ENCODE assay signal across 1 cellular context in genomic region chr4:2598661-2599654, GRCh38.
TF ChIP-seq lines count a peak whose summit lies in the region.

No MANE protein-coding gene starts in this region.

TF ChIP-seq in GM12878, 131 proteins besides CTCF, POLR2A, EP300 and RAD21 (continued from another document):
- TF ChIP-seq DPF2 (IDR thresholded peaks at IDR 0.05) (peak; percentile 73), ZNF687 (IDR thresholded peaks at IDR 0.05) (0 out of 2 replicates have a peak, but pooled peaks have one; percentile 30), EED (IDR thresholded peaks at IDR 0.05; ENCODE audit: low read depth) (peak; percentile 35; the same call in 1 of the 2 replicates), NR2F1 (conservative IDR thresholded peaks at IDR 0.05) (peak; percentile 80), BACH1 (IDR thresholded peaks at IDR 0.05; ENCODE audit: borderline replicate concordance) (no peak), GATAD2B (conservative IDR thresholded peaks at IDR 0.05; ENCODE audit: low read depth) (peak; percentile 91), JUND (IDR thresholded peaks at IDR 0.05; ENCODE audit: low read depth, low read length) (no peak), JUNB (IDR thresholded peaks at IDR 0.05) (no peak), SMC3 (IDR thresholded peaks at IDR 0.05; ENCODE audit: borderline replicate concordance, low read length) (peak; percentile 12; the same call in 1 of the 2 replicates), NFIC (IDR thresholded peaks at IDR 0.05; ENCODE audit: low read depth, low read length) (no peak), ZNF384 (IDR thresholded peaks at IDR 0.05; ENCODE audit: borderline replicate concordance, low read depth, low read length) (peak; percentile 67; the same call in 1 of the 2 replicates), SPI1 (IDR thresholded peaks at IDR 0.05; ENCODE audit: borderline replicate concordance, insufficient read depth, low read depth, low read length) (peak; percentile 82), TCF12 (IDR thresholded peaks at IDR 0.05; ENCODE audit: low read depth, low read length) (peak; percentile 56; the same call in 1 of the 2 replicates), RUNX3 (IDR thresholded peaks at IDR 0.05; ENCODE audit: low read length) (peak; percentile 42), MEF2B (IDR thresholded peaks at IDR 0.05; ENCODE audit: partially characterized antibody, poor library complexity, severe bottlenecking) (peak; percentile 97), TCF3 (IDR thresholded peaks at IDR 0.05; ENCODE audit: borderline replicate concordance, insufficient read depth, low read depth, low read length) (0 out of 2 replicates have a peak, but pooled peaks have one; percentile 25), IRF4 (IDR thresholded peaks at IDR 0.05; ENCODE audit: low read depth, low read length) (0 out of 2 replicates have a peak, but pooled peaks have one; percentile 27), MXI1 (IDR thresholded peaks at IDR 0.05; ENCODE audit: low read depth, low read length) (0 out of 2 replicates have a peak, but pooled peaks have one; percentile 54), RELA (IDR thresholded peaks at IDR 0.05; ENCODE audit: borderline replicate concordance, partially characterized antibody) (peak; percentile 38), BCL3 (IDR thresholded peaks at IDR 0.05; ENCODE audit: borderline replicate concordance, insufficient read depth, low read depth, low read length, poor library complexity, severe bottlenecking) (no peak), SIN3A (IDR thresholded peaks at IDR 0.05; ENCODE audit: low read depth, low read length) (no peak), SREBF2 (IDR thresholded peaks at IDR 0.05; ENCODE audit: low read length) (no peak), KDM1A (IDR thresholded peaks at IDR 0.05; ENCODE audit: borderline replicate concordance) (no peak), HDGF (IDR thresholded peaks at IDR 0.05) (no peak; the same call in 1 of the 2 replicates), LARP7 (IDR thresholded peaks at IDR 0.05) (0 out of 2 replicates have a peak, but pooled peaks have one; percentile 39), SMARCA5 (IDR thresholded peaks at IDR 0.05) (peak; percentile 50; the same call in 1 of the 2 replicates)
- TF ChIP-seq, protein P1, sequence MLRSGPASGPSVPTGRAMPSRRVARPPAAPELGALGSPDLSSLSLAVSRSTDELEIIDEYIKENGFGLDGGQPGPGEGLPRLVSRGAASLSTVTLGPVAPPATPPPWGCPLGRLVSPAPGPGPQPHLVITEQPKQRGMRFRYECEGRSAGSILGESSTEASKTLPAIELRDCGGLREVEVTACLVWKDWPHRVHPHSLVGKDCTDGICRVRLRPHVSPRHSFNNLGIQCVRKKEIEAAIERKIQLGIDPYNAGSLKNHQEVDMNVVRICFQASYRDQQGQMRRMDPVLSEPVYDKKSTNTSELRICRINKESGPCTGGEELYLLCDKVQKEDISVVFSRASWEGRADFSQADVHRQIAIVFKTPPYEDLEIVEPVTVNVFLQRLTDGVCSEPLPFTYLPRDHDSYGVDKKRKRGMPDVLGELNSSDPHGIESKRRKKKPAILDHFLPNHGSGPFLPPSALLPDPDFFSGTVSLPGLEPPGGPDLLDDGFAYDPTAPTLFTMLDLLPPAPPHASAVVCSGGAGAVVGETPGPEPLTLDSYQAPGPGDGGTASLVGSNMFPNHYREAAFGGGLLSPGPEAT (IDR thresholded peaks at IDR 0.05; ENCODE audit: low read depth) = peak; percentile 79
